Comparison of ENCODE assay signal across 1 cellular context in the genomic region with DNA sequence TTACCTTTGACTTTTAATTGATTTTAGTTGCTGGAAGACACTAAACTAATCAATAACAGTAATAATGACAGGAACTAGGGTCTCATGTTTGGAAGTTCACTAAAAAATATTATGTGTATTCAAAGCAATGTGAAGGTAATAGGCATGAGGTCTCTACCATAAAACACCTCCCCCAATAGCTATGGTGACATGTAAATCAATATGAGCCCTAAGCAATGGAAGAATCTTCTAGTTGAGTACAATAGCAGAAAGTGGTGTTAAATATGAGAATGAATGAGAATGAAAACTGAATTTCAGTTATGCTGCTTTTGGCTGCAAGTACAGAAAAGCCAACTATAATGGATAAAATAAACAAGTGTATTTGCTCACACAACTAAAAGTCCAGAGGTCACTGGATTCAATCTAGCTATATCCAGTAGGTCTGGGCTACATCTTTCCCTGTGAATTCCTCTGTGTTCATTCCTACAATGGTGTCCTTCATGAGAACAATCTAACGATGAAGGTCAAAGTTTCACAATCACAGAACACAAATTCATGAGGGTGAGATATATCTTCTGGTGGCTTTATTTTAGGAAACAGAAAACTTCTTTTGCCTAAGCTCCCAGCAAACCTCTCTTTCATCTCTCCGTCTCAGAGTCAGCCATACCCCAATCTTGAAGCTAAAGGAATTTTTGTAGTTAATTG.
TF ChIP-seq lines count a peak whose summit lies in the region.

No MANE protein-coding gene starts in this region.

TF ChIP-seq in HepG2, 621 proteins besides CTCF, POLR2A, EP300 and RAD21 (continued from another document and continues in another):
- TF ChIP-seq CCAR2 (optimal IDR thresholded peaks at IDR 0.05; ENCODE audit: low read depth, low read length) (no peak), MAF1 (CRISPR knock-in tag; IDR thresholded peaks at IDR 0.05; ENCODE audit: borderline replicate concordance) (no peak), ZNF329 (CRISPR knock-in tag; IDR thresholded peaks at IDR 0.05; ENCODE audit: low read depth) (no peak), PHF5A (CRISPR knock-in tag; IDR thresholded peaks at IDR 0.05; ENCODE audit: low read depth, unreplicated experiment) (no peak), IKZF4 (CRISPR knock-in tag; IDR thresholded peaks at IDR 0.05; ENCODE audit: borderline replicate concordance, low read depth, not compliant biosample characterization) (no peak), HHEX (CRISPR knock-in tag; IDR thresholded peaks at IDR 0.05) (no peak), NR2C2 (CRISPR knock-in tag; IDR thresholded peaks at IDR 0.05; ENCODE audit: borderline replicate concordance) (0 out of 2 replicates have a peak, but pooled peaks have one; percentile 55), ZSCAN25 (CRISPR knock-in tag; IDR thresholded peaks at IDR 0.05) (no peak), ZNF510 (CRISPR knock-in tag; IDR thresholded peaks at IDR 0.05; ENCODE audit: low read depth) (no peak), SP140L (CRISPR knock-in tag; IDR thresholded peaks at IDR 0.05; ENCODE audit: borderline replicate concordance) (no peak), SATB2 (CRISPR knock-in tag; IDR thresholded peaks at IDR 0.05) (no peak), FOSL1 (CRISPR knock-in tag; IDR thresholded peaks at IDR 0.05; ENCODE audit: borderline replicate concordance) (no peak), FOXA1 (IDR thresholded peaks at IDR 0.05) (peak; percentile 44; the same call in 1 of the 2 replicates), FOXA1 (CRISPR knock-in tag; IDR thresholded peaks at IDR 0.05) (peak; percentile 85), GABPA (IDR thresholded peaks at IDR 0.05; ENCODE audit: low read depth, low read length) (no peak), GABPA (CRISPR knock-in tag; IDR thresholded peaks at IDR 0.05; ENCODE audit: low read depth) (no peak), ZNF337 (CRISPR knock-in tag; IDR thresholded peaks at IDR 0.05; ENCODE audit: borderline replicate concordance, low read depth) (no peak), ZNF557 (CRISPR knock-in tag; IDR thresholded peaks at IDR 0.05) (no peak), ZNF12 (CRISPR knock-in tag; IDR thresholded peaks at IDR 0.05) (no peak), ZNF501 (CRISPR knock-in tag; IDR thresholded peaks at IDR 0.05) (no peak), ZNF432 (CRISPR knock-in tag; IDR thresholded peaks at IDR 0.05; ENCODE audit: borderline replicate concordance) (no peak), ZNF282 (IDR thresholded peaks at IDR 0.05; ENCODE audit: partially characterized antibody) (no peak), RNF2 (conservative IDR thresholded peaks at IDR 0.05; ENCODE audit: low read depth) (no peak), CREB1 (IDR thresholded peaks at IDR 0.05) (no peak), CREB1 (CRISPR knock-in tag; IDR thresholded peaks at IDR 0.05) (peak; percentile 63), SRSF9 (IDR thresholded peaks at IDR 0.05; ENCODE audit: borderline replicate concordance, insufficient read depth, low read depth, low read length, poor library complexity, severe bottlenecking) (no peak), FOXM1 (CRISPR knock-in tag; IDR thresholded peaks at IDR 0.05) (no peak), ZNF670 (CRISPR knock-in tag; IDR thresholded peaks at IDR 0.05; ENCODE audit: borderline replicate concordance) (no peak), ZNF205 (CRISPR knock-in tag; IDR thresholded peaks at IDR 0.05) (peak; percentile 71; the same call in 1 of the 2 replicates), SOX6 (IDR thresholded peaks at IDR 0.05) (no peak), SOX6 (CRISPR knock-in tag; IDR thresholded peaks at IDR 0.05) (peak; percentile 96), ZNF839 (CRISPR knock-in tag; IDR thresholded peaks at IDR 0.05; ENCODE audit: borderline replicate concordance) (no peak), KLF6 (CRISPR knock-in tag; IDR thresholded peaks at IDR 0.05) (no peak), PHF8 (CRISPR knock-in tag; IDR thresholded peaks at IDR 0.05) (no peak), CENPT (CRISPR knock-in tag; IDR thresholded peaks at IDR 0.05; ENCODE audit: low read depth) (no peak), TEAD3 (CRISPR knock-in tag; optimal IDR thresholded peaks at IDR 0.05; ENCODE audit: borderline replicate concordance) (peak; percentile 80), ZNF224 (CRISPR knock-in tag; IDR thresholded peaks at IDR 0.05) (no peak), ZNF777 (CRISPR knock-in tag; IDR thresholded peaks at IDR 0.05) (no peak), MIXL1 (CRISPR knock-in tag; IDR thresholded peaks at IDR 0.05) (no peak; the same call in 1 of the 2 replicates), ATF7-NPFF (CRISPR knock-in tag; IDR thresholded peaks at IDR 0.05; ENCODE audit: low read depth) (no peak), CC2D1A (CRISPR knock-in tag; IDR thresholded peaks at IDR 0.05) (no peak), RELA (CRISPR knock-in tag; IDR thresholded peaks at IDR 0.05) (no peak), HNRNPK (IDR thresholded peaks at IDR 0.05; ENCODE audit: low read depth, low read length, poor library complexity, severe bottlenecking) (no peak), MBD4 (IDR thresholded peaks at IDR 0.05; ENCODE audit: borderline replicate concordance, low read length) (peak; percentile 47; the same call in 1 of the 2 replicates), TBL1XR1 (IDR thresholded peaks at IDR 0.05; ENCODE audit: borderline replicate concordance, low read length, partially characterized antibody) (no peak)
- TF ChIP-seq, protein P1, sequence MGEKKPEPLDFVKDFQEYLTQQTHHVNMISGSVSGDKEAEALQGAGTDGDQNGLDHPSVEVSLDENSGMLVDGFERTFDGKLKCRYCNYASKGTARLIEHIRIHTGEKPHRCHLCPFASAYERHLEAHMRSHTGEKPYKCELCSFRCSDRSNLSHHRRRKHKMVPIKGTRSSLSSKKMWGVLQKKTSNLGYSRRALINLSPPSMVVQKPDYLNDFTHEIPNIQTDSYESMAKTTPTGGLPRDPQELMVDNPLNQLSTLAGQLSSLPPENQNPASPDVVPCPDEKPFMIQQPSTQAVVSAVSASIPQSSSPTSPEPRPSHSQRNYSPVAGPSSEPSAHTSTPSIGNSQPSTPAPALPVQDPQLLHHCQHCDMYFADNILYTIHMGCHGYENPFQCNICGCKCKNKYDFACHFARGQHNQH (CRISPR knock-in tag; IDR thresholded peaks at IDR 0.05): no peak
- TF ChIP-seq, protein P2, sequence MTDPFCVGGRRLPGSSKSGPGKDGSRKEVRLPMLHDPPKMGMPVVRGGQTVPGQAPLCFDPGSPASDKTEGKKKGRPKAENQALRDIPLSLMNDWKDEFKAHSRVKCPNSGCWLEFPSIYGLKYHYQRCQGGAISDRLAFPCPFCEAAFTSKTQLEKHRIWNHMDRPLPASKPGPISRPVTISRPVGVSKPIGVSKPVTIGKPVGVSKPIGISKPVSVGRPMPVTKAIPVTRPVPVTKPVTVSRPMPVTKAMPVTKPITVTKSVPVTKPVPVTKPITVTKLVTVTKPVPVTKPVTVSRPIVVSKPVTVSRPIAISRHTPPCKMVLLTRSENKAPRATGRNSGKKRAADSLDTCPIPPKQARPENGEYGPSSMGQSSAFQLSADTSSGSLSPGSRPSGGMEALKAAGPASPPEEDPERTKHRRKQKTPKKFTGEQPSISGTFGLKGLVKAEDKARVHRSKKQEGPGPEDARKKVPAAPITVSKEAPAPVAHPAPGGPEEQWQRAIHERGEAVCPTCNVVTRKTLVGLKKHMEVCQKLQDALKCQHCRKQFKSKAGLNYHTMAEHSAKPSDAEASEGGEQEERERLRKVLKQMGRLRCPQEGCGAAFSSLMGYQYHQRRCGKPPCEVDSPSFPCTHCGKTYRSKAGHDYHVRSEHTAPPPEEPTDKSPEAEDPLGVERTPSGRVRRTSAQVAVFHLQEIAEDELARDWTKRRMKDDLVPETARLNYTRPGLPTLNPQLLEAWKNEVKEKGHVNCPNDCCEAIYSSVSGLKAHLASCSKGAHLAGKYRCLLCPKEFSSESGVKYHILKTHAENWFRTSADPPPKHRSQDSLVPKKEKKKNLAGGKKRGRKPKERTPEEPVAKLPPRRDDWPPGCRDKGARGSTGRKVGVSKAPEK (CRISPR knock-in tag; IDR thresholded peaks at IDR 0.05; ENCODE audit: borderline replicate concordance): no peak
- TF ChIP-seq, protein P3, sequence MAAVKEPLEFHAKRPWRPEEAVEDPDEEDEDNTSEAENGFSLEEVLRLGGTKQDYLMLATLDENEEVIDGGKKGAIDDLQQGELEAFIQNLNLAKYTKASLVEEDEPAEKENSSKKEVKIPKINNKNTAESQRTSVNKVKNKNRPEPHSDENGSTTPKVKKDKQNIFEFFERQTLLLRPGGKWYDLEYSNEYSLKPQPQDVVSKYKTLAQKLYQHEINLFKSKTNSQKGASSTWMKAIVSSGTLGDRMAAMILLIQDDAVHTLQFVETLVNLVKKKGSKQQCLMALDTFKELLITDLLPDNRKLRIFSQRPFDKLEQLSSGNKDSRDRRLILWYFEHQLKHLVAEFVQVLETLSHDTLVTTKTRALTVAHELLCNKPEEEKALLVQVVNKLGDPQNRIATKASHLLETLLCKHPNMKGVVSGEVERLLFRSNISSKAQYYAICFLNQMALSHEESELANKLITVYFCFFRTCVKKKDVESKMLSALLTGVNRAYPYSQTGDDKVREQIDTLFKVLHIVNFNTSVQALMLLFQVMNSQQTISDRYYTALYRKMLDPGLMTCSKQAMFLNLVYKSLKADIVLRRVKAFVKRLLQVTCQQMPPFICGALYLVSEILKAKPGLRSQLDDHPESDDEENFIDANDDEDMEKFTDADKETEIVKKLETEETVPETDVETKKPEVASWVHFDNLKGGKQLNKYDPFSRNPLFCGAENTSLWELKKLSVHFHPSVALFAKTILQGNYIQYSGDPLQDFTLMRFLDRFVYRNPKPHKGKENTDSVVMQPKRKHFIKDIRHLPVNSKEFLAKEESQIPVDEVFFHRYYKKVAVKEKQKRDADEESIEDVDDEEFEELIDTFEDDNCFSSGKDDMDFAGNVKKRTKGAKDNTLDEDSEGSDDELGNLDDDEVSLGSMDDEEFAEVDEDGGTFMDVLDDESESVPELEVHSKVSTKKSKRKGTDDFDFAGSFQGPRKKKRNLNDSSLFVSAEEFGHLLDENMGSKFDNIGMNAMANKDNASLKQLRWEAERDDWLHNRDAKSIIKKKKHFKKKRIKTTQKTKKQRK (IDR thresholded peaks at IDR 0.05; ENCODE audit: low read length): no peak
- TF ChIP-seq, protein P4, sequence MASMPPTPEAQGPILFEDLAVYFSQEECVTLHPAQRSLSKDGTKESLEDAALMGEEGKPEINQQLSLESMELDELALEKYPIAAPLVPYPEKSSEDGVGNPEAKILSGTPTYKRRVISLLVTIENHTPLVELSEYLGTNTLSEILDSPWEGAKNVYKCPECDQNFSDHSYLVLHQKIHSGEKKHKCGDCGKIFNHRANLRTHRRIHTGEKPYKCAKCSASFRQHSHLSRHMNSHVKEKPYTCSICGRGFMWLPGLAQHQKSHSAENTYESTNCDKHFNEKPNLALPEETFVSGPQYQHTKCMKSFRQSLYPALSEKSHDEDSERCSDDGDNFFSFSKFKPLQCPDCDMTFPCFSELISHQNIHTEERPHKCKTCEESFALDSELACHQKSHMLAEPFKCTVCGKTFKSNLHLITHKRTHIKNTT (CRISPR knock-in tag; IDR thresholded peaks at IDR 0.05): no peak
- TF ChIP-seq, protein P5, sequence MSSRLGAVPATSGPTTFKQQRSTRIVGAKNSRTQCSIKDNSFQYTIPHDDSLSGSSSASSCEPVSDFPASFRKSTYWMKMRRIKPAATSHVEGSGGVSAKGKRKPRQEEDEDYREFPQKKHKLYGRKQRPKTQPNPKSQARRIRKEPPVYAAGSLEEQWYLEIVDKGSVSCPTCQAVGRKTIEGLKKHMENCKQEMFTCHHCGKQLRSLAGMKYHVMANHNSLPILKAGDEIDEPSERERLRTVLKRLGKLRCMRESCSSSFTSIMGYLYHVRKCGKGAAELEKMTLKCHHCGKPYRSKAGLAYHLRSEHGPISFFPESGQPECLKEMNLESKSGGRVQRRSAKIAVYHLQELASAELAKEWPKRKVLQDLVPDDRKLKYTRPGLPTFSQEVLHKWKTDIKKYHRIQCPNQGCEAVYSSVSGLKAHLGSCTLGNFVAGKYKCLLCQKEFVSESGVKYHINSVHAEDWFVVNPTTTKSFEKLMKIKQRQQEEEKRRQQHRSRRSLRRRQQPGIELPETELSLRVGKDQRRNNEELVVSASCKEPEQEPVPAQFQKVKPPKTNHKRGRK (CRISPR knock-in tag; IDR thresholded peaks at IDR 0.05): no peak
- TF ChIP-seq, protein P6, sequence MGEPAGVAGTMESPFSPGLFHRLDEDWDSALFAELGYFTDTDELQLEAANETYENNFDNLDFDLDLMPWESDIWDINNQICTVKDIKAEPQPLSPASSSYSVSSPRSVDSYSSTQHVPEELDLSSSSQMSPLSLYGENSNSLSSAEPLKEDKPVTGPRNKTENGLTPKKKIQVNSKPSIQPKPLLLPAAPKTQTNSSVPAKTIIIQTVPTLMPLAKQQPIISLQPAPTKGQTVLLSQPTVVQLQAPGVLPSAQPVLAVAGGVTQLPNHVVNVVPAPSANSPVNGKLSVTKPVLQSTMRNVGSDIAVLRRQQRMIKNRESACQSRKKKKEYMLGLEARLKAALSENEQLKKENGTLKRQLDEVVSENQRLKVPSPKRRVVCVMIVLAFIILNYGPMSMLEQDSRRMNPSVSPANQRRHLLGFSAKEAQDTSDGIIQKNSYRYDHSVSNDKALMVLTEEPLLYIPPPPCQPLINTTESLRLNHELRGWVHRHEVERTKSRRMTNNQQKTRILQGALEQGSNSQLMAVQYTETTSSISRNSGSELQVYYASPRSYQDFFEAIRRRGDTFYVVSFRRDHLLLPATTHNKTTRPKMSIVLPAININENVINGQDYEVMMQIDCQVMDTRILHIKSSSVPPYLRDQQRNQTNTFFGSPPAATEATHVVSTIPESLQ (CRISPR knock-in tag; conservative IDR thresholded peaks at IDR 0.05): no peak
- TF ChIP-seq, protein P7, sequence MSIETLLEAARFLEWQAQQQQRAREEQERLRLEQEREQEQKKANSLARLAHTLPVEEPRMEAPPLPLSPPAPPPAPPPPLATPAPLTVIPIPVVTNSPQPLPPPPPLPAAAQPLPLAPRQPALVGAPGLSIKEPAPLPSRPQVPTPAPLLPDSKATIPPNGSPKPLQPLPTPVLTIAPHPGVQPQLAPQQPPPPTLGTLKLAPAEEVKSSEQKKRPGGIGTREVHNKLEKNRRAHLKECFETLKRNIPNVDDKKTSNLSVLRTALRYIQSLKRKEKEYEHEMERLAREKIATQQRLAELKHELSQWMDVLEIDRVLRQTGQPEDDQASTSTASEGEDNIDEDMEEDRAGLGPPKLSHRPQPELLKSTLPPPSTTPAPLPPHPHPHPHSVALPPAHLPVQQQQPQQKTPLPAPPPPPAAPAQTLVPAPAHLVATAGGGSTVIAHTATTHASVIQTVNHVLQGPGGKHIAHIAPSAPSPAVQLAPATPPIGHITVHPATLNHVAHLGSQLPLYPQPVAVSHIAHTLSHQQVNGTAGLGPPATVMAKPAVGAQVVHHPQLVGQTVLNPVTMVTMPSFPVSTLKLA (IDR thresholded peaks at IDR 0.05): no peak
- TF ChIP-seq, protein P8, sequence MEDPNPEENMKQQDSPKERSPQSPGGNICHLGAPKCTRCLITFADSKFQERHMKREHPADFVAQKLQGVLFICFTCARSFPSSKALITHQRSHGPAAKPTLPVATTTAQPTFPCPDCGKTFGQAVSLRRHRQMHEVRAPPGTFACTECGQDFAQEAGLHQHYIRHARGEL (CRISPR knock-in tag; IDR thresholded peaks at IDR 0.05): no peak
- TF ChIP-seq, protein P9, sequence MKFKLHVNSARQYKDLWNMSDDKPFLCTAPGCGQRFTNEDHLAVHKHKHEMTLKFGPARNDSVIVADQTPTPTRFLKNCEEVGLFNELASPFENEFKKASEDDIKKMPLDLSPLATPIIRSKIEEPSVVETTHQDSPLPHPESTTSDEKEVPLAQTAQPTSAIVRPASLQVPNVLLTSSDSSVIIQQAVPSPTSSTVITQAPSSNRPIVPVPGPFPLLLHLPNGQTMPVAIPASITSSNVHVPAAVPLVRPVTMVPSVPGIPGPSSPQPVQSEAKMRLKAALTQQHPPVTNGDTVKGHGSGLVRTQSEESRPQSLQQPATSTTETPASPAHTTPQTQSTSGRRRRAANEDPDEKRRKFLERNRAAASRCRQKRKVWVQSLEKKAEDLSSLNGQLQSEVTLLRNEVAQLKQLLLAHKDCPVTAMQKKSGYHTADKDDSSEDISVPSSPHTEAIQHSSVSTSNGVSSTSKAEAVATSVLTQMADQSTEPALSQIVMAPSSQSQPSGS (CRISPR knock-in tag; IDR thresholded peaks at IDR 0.05): peak; percentile 43; the same call in 1 of the 2 replicates
